In the genomic region with DNA sequence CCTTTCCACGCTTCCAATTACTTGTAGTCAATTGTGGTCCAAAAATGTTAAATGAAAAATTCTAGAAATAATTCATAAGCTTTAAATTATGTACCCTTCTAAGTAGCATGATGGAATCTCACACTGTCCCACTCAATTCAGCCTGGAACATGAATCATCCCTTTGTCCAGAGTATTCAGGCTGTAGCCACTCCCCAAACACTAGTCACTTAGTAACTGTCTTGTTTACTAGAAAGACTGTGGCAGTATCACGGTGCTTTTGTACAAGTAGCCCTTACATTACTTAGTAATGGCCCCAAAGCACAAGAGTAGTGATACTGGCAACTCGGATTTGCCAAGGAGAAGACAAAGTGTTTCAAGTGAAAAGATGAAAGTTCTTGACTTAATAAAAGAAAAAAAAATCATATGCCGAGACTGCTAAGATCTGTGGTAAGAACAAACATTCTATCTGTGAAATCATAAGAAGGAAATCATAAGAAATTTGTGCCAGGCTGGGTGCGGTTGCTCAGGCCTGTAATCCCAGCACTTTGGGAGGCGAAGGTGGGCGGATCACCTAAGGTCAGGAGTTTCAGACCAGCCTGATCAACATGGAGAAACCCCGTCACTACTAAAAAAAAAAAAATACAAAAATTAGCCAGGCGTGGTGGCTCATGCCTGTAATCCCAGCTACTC, we compare ENCODE assay signal across 9 cellular contexts.
A peak's percentile ranks its signal among the peaks of the same experiment; 100 is the strongest.
DNase-seq lines count a peak whose midpoint lies in the region; ATAC-seq and TF ChIP-seq lines count a peak whose summit lies in the region.
"Had no signal": no experiment of that assay in that cellular context is flagged by ENCODE, and none has a peak within 500 bp of the region (broad histone marks: within the 10 kb centered on the region; RNA-seq: fewer than 3 reads in every experiment).

No MANE protein-coding gene starts in this region.

- TF ChIP-seq CTCF in Peyer's patch (IDR thresholded peaks at IDR 0.05) = no peak

- ATAC-seq in right cardiac atrium (peak; percentile 40 to 58), HG03439 (IDR thresholded peaks at IDR 0.05; ENCODE audit: unreplicated experiment) (no peak)

- H3K9me3 ChIP-seq in right cardiac atrium (ENCODE audit: control insufficient read depth, low read length) (no peaks in the 10 kb centered on the region), Peyer's patch (no peaks in the 10 kb centered on the region)

- WGBS in right cardiac atrium = 80% methylated on average over 9 of the region's 9 CpGs

- H3K27me3 ChIP-seq in right cardiac atrium (ENCODE audit: control insufficient read depth, insufficient read depth) = no peaks in the 10 kb centered on the region
- H3K27me3 ChIP-seq in Peyer's patch = no peaks in the 10 kb centered on the region

- no peak for TF ChIP-seq POLR2A in Peyer's patch (IDR thresholded peaks at IDR 0.05)

- H3K36me3 ChIP-seq in Peyer's patch = peaks cover 0 to 24% (median 0%) of the 10 kb centered on the region in 3 donors

- intact Hi-C loops in right cardiac atrium (cut with DNase I) (no loop called here), cardiac septum (cut with DNase I) (no loop called here)

- H3K4me3 ChIP-seq in right cardiac atrium (ENCODE audit: low read length) (no peak overlapping the region), Peyer's patch (no peak overlapping the region)

- H3K27ac ChIP-seq in right cardiac atrium (ENCODE audit: low read length) (no peak overlapping the region), Peyer's patch (no peak overlapping the region)
- H3K27ac ChIP-seq: parathyroid adenoma had no signal

- H3K4me1 ChIP-seq in right cardiac atrium (ENCODE audit: control insufficient read depth, insufficient read depth, low read length) = no peaks in the 10 kb centered on the region
- no peaks in the 10 kb centered on the region for H3K4me1 ChIP-seq in Peyer's patch
- H3K4me1 ChIP-seq: parathyroid adenoma had no signal

- DNase-seq in right cardiac atrium (no peak), cardiac septum (ENCODE audit: low spot score) (no peak), astrocyte of the hippocampus (ENCODE audit: low read depth, low spot score) (peak; percentile 77), islet precursor cell (peak; percentile 75), Peyer's patch (no peak), NAMALWA (ENCODE audit: low spot score) (no peak), NCI-H526 treated with DMSO at 0.1 percent for 48 hours (lab: John Stamatoyannopoulos, UW) (no peak)

Comparison
In these comparisons a context has a peak if more than half of its experiments do, and no peak if none do; other contexts are left out.
1. DNase-seq: peak in astrocyte of the hippocampus (single experiment) and islet precursor cell (single experiment); none in right cardiac atrium (0 of 3), cardiac septum (single experiment), Peyer's patch (0 of 3), NAMALWA (single experiment) and NCI-H526 treated with DMSO at 0.1 percent for 48 hours (single experiment).